1 cellular context compared by ENCODE assay signal in genomic region chr13:73079359-73079758, GRCh38.
TF ChIP-seq lines count a peak whose summit lies in the region.

No MANE protein-coding gene starts in this region.

TF ChIP-seq in WTC11, 78 proteins besides CTCF, POLR2A, EP300 and RAD21 (continued from another document):
- no peak for TF ChIP-seq NR3C1 (CRISPR knock-in tag; conservative IDR thresholded peaks at IDR 0.05; ENCODE audit: low read depth)
- TF ChIP-seq FOXK1 (CRISPR knock-in tag; IDR thresholded peaks at IDR 0.05), result no peak
- TF ChIP-seq ZNF532 (CRISPR knock-in tag; IDR thresholded peaks at IDR 0.05; ENCODE audit: borderline replicate concordance), result no peak
- no peak for TF ChIP-seq SP1 (CRISPR knock-in tag; conservative IDR thresholded peaks at IDR 0.05)
- no peak for TF ChIP-seq PREB (CRISPR knock-in tag; IDR thresholded peaks at IDR 0.05; ENCODE audit: borderline replicate concordance)
- no peak for TF ChIP-seq SOX15 (CRISPR knock-in tag; IDR thresholded peaks at IDR 0.05)
- TF ChIP-seq TEAD1 (CRISPR knock-in tag; IDR thresholded peaks at IDR 0.05), result no peak
- TF ChIP-seq MAX (CRISPR knock-in tag; IDR thresholded peaks at IDR 0.05), result no peak
- TF ChIP-seq CREM (CRISPR knock-in tag; IDR thresholded peaks at IDR 0.05), result no peak
- no peak for TF ChIP-seq E2F4 (CRISPR knock-in tag; IDR thresholded peaks at IDR 0.05; ENCODE audit: borderline replicate concordance, low read depth)
- no peak for TF ChIP-seq MXD4 (CRISPR knock-in tag; IDR thresholded peaks at IDR 0.05; ENCODE audit: borderline replicate concordance)
- TF ChIP-seq NR2C2 (CRISPR knock-in tag; IDR thresholded peaks at IDR 0.05), result no peak
- TF ChIP-seq ETV6 (CRISPR knock-in tag; IDR thresholded peaks at IDR 0.05), result no peak
- TF ChIP-seq USF1 (CRISPR knock-in tag; IDR thresholded peaks at IDR 0.05), result no peak
- no peak for TF ChIP-seq SMAD4 (CRISPR knock-in tag; IDR thresholded peaks at IDR 0.05)
TF ChIP-seq in WTC11: peak in this region for 0.
